In genomic region chr17:7173687-7174602, GRCh38 we compare ENCODE assay signal across 7 cellular contexts. TPM values are rescaled to one million over a fixed set of nuclear protein-coding genes. Genes with fewer than 3 reads are reported as not detected.
DNase-seq lines count a peak whose midpoint lies in the region; ATAC-seq and TF ChIP-seq lines count a peak whose summit lies in the region.

No MANE protein-coding gene starts in this region.

- TF ChIP-seq CTCF in cardiac muscle cell (IDR thresholded peaks at IDR 0.05; ENCODE audit: low read depth, low read length) = peak; percentile 13

- H3K9me3 ChIP-seq in cardiac muscle cell (ENCODE audit: low read depth) = no peaks in the 10 kb centered on the region

- no peaks in the 10 kb centered on the region for H3K4me1 ChIP-seq in cardiac muscle cell (ENCODE audit: low read depth)

- H3K36me3 Mint-ChIP-seq in activated T-cell treated with anti-CD3 and anti-CD28 coated beads, Interleukin-2, amount 50 U/mL, for 24 hours (ENCODE audit: low read depth) = no peaks in the 10 kb centered on the region

- no peak overlapping the region for H3K4me3 Mint-ChIP-seq in activated T-cell treated with anti-CD3 and anti-CD28 coated beads, Interleukin-2, amount 50 U/mL, for 24 hours

- DNase-seq in Kasumi-1 (lab: John Stamatoyannopoulos, UW) (peak; percentile 64 to 72), cardiac muscle cell (ENCODE audit: low read depth in 1 of 2, low spot score in 1 of 2) (peak; percentile 56 to 63), posterior cingulate gyrus (peak in 6 of 10 donors; percentile 25 to 89 (median 46)), putamen (ENCODE audit: low spot score) (no peak)
- peak; percentile 52 for DNase-seq in activated T-cell treated with anti-CD3 and anti-CD28 coated beads, Interleukin-2, amount 50 U/mL, for 24 hours

- no peaks in the 10 kb centered on the region for H3K36me3 ChIP-seq in cardiac muscle cell

- intact Hi-C loops in posterior cingulate gyrus (cut with DNase I) = no loop called here

- no peaks in the 10 kb centered on the region for H3K9me3 Mint-ChIP-seq in activated T-cell treated with anti-CD3 and anti-CD28 coated beads, Interleukin-2, amount 50 U/mL, for 24 hours

- no peak overlapping the region for H3K27ac Mint-ChIP-seq in activated T-cell treated with anti-CD3 and anti-CD28 coated beads, Interleukin-2, amount 50 U/mL, for 24 hours

- H3K27me3 ChIP-seq in cardiac muscle cell = no peaks in the 10 kb centered on the region

- H3K27me3 Mint-ChIP-seq in activated T-cell treated with anti-CD3 and anti-CD28 coated beads, Interleukin-2, amount 50 U/mL, for 24 hours = no peaks in the 10 kb centered on the region

- H3K4me1 Mint-ChIP-seq in activated T-cell treated with anti-CD3 and anti-CD28 coated beads, Interleukin-2, amount 50 U/mL, for 24 hours (ENCODE audit: low read depth) = peaks cover 12% of the 10 kb centered on the region

- H3K4me3 ChIP-seq in cardiac muscle cell = no peak overlapping the region

- no peak for ATAC-seq in HG02759 (IDR thresholded peaks at IDR 0.05; ENCODE audit: unreplicated experiment)
- no peak for ATAC-seq in GM19467 (IDR thresholded peaks at IDR 0.05; ENCODE audit: unreplicated experiment)

- no peak overlapping the region for H3K27ac ChIP-seq in cardiac muscle cell

RNA-seq across cellular contexts. Expression of gene ASGR1, which starts 5.2 kb away (rescaled TPM):
- 19.8 and 20.2 TPM in 2 replicates for total RNA-seq in cardiac muscle cell
- polyA plus RNA-seq in cardiac muscle cell = 19.2 and 21.7 TPM in 2 replicates

RNA-seq across cellular contexts. Expression of gene DLG4, which starts 45.7 kb away (rescaled TPM):
- 32.9 and 40.6 TPM in 2 replicates for total RNA-seq in cardiac muscle cell
- 6.8 and 7.4 TPM in 2 replicates for polyA plus RNA-seq in cardiac muscle cell

RNA-seq across cellular contexts. Expression of gene ACADVL, which starts 45.8 kb away (rescaled TPM):
- 291 and 364 TPM in 2 replicates for total RNA-seq in cardiac muscle cell
- 573 and 681 TPM in 2 replicates for polyA plus RNA-seq in cardiac muscle cell

RNA-seq across cellular contexts. Expression of gene ASGR2, which starts 59.3 kb away (rescaled TPM):
- total RNA-seq in cardiac muscle cell = not detected in 2 replicates
- 0.10 TPM in 1 of 2 replicates, not detected in the other for polyA plus RNA-seq in cardiac muscle cell
